Comparison of ENCODE assay signal across 17 cellular contexts in the genomic region with DNA sequence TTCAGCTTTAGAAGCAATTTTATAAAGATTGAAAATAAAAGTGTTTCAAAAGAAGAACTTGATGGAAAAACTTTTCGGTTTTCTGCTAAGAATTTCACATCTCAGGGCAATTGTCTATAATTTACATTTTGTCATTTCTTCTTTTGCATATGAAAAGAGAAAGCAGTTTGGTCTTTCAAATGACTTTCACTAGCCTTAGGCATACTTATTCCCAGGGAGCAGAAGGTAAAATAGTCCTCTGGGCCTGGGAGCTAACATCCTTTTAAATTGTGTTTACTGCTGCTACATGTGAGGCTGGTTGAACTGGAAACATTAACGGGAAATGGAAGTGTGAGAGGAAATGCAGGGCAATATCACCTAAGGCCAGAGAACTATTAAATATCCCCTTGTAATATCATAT. TPM values are rescaled to one million over a fixed set of nuclear protein-coding genes. Genes with fewer than 3 reads are reported as not detected.
DNase-seq lines count a peak whose midpoint lies in the region; ATAC-seq, FAIRE-seq and TF ChIP-seq lines count a peak whose summit lies in the region.
"Had no signal": no experiment of that assay in that cellular context is flagged by ENCODE, and none has a peak within 500 bp of the region (broad histone marks: within the 10 kb centered on the region; RNA-seq: fewer than 3 reads in every experiment).

No MANE protein-coding gene starts in this region.

- no peak for TF ChIP-seq RAD21 in H1 (IDR thresholded peaks at IDR 0.05 in 1 of 2, conservative IDR thresholded peaks at IDR 0.05 in 1 of 2; ENCODE audit: low read depth in 2 of 2, low read length in 2 of 2)

- peaks cover 61% of the 10 kb centered on the region for H3K4me1 Mint-ChIP-seq in GM23338

- H3K79me1 ChIP-seq in H1 (ENCODE audit: low read depth, low read length): no peaks in the 10 kb centered on the region

- peak overlapping the region; percentile 79; the same call in 1 of the 2 replicates for H2BK5ac ChIP-seq in H1 (ENCODE audit: low read depth, low read length)

- H3K4me3 ChIP-seq in GM23338 (peak overlapping the region; percentile 33), HUES48 (ENCODE audit: low read depth, low read length) (peak overlapping the region; percentile 17), H1 (ENCODE audit: extremely low read depth in 1 of 4, insufficient read depth in 2 of 4, low read depth in 3 of 4, low read length in 4 of 4) (peak overlapping the region in 1 of 4 experiments; percentile 29; a peak in 2 of 8 replicates)

- H3K4me1 ChIP-seq in GM23338 (ENCODE audit: insufficient read depth): peaks cover 41% of the 10 kb centered on the region
- peaks cover 44% of the 10 kb centered on the region for H3K4me1 ChIP-seq in HUES48 (ENCODE audit: control insufficient read depth, insufficient read depth, low read length)
- peaks cover 3 to 30% (median 17%) of the 10 kb centered on the region in 4 experiments; a peak in 6 of 7 replicates for H3K4me1 ChIP-seq in H1 (replicated peaks in 1 of 4; ENCODE audit: control insufficient read depth in 3 of 4, insufficient read depth in 4 of 4, low read length in 3 of 4)
- H3K4me1 ChIP-seq: Caco-2 had no signal

- H3K79me2 ChIP-seq in GM23338 (replicated peaks; ENCODE audit: insufficient read depth): no peaks in the 10 kb centered on the region
- H3K79me2 ChIP-seq in H1 (ENCODE audit: control insufficient read depth in 1 of 2, insufficient read depth in 2 of 2, low read length in 2 of 2): no peaks in the 10 kb centered on the region

- WGBS in H1 (ENCODE audit: extremely low coverage in 1 of 2, insufficient coverage in 1 of 2, insufficient read length in 1 of 2, insufficient replicate concordance in 2 of 2, low coverage in 1 of 2, low lambda C conversion rate in 2 of 2, missing lambda C conversion rate in 1 of 2), 2 experiments: 0% methylated on average over 2 of the region's 2 CpGs; no CpG with 5 or more reads in 1 of the 2 experiments

- H3K27me3 Mint-ChIP-seq in GM23338 (ENCODE audit: insufficient read depth, low read depth, poor library complexity): peaks cover 5% of the 10 kb centered on the region

- H3K9ac ChIP-seq in HUES48 (ENCODE audit: low read depth, low read length) (peak overlapping the region; percentile 25; the same call in 1 of the 2 replicates), H1 (replicated peaks in 1 of 4; ENCODE audit: extremely low read depth in 1 of 4, low read depth in 3 of 4, low read length in 3 of 4) (0 out of 7 replicates have a peak overlapping the region, but pooled peaks of 1 of the 4 experiments have one; percentile 57)

- H3K4me3 Mint-ChIP-seq in GM23338: peak overlapping the region; percentile 40
- H3K4me3 Mint-ChIP-seq: IgD-negative memory B cell; T-helper 1 cell treated with Interleukin-12 subunit alpha and Interleukin-12 subunit beta and Interleukin-4 antibody, amounts not matched to agents 30 μg/mL and 1 μg/mL, for 36 hours had no signal

- H4K8ac ChIP-seq in H1 (ENCODE audit: extremely low read depth, insufficient read depth, low read length): no peak overlapping the region

- no peak overlapping the region for H4K91ac ChIP-seq in H1 (replicated peaks; ENCODE audit: insufficient read length, low read length)

- H3K27ac ChIP-seq in GM23338 (ENCODE audit: low read depth): peak overlapping the region; percentile 97
- peak overlapping the region; percentile 95 for H3K27ac ChIP-seq in HUES48 (ENCODE audit: low read depth, low read length)
- peak overlapping the region; percentile 72; the same call in 1 of the 2 replicates for H3K27ac ChIP-seq in H1 (ENCODE audit: low read depth, low read length)

- peak; percentile 63 for DNase-seq in GM23338 (ENCODE audit: low spot score)
- DNase-seq in H1 (ENCODE audit: low read depth in 1 of 2, low spot score in 2 of 2): no peak
- DNase-seq in iPS-NIHi11 (ENCODE audit: low spot score): peak; percentile 21
- no peak for DNase-seq in head of caudate nucleus
- DNase-seq in GDM1 (lab: John Stamatoyannopoulos, UW): no peak
- DNase-seq: ACHN, Caco-2, DMS53, GOT3, NCI-H1105, NCI-H187, NCI-H446 treated with DMSO at 0.1 percent for 48 hours, SHP77 had no signal

- 0 out of 2 replicates have a peak, but pooled peaks cover 3% of the 10 kb centered on the region for H3K36me3 ChIP-seq in GM23338 (ENCODE audit: insufficient read depth)
- no peaks in the 10 kb centered on the region for H3K36me3 ChIP-seq in HUES48 (ENCODE audit: control insufficient read depth, insufficient read depth, low read length)
- H3K36me3 ChIP-seq in H1 (ENCODE audit: control insufficient read depth in 2 of 4, insufficient read depth in 4 of 4, low read length in 3 of 4): no peaks in the 10 kb centered on the region; a peak in 1 of 8 replicates

- no peak overlapping the region for H2BK120ac ChIP-seq in H1 (replicated peaks; ENCODE audit: low read depth, low read length)

- no peaks in the 10 kb centered on the region for H3K23me2 ChIP-seq in H1 (ENCODE audit: low read depth, low read length)

- H4K20me1 ChIP-seq in GM23338 (replicated peaks; ENCODE audit: insufficient read depth) (no peaks in the 10 kb centered on the region), H1 (replicated peaks in 1 of 2; ENCODE audit: control insufficient read depth in 1 of 2, insufficient read depth in 2 of 2, low read length in 2 of 2) (no peaks in the 10 kb centered on the region)

- H3K18ac ChIP-seq in H1 (ENCODE audit: extremely low read depth, low read length): no peak overlapping the region; the same call in 1 of the 2 replicates

- H2BK12ac ChIP-seq in H1 (ENCODE audit: low read depth, low read length): 0 out of 2 replicates have a peak overlapping the region, but pooled peaks have one; percentile 22

- peak overlapping the region; percentile 48 for H4K5ac ChIP-seq in H1 (ENCODE audit: insufficient read length, low read depth, low read length)

- TF ChIP-seq CTCF in GM23338 (conservative IDR thresholded peaks at IDR 0.05; ENCODE audit: low read depth in 2 of 2): no peak
- no peak for TF ChIP-seq CTCF in H1 (IDR thresholded peaks at IDR 0.05; ENCODE audit: control extremely low read depth in 1 of 3, insufficient read depth in 1 of 3, low read depth in 1 of 3, low read length in 3 of 3)

- no peak overlapping the region for H2AFZ ChIP-seq in GM23338
- H2AFZ ChIP-seq in H1 (ENCODE audit: low read length): no peak overlapping the region

- no peak overlapping the region for H2BK20ac ChIP-seq in H1 (ENCODE audit: low read length)

- peak overlapping the region; percentile 47 for H3K27ac Mint-ChIP-seq in GM23338
- H3K27ac Mint-ChIP-seq: IgD-negative memory B cell; T-helper 1 cell treated with Interleukin-12 subunit alpha and Interleukin-12 subunit beta and Interleukin-4 antibody, amounts not matched to agents 30 μg/mL and 1 μg/mL, for 36 hours had no signal

- TF ChIP-seq POLR2A in H1 (IDR thresholded peaks at IDR 0.05; ENCODE audit: control extremely low read depth in 1 of 2, low read depth in 2 of 2, low read length in 2 of 2): no peak

- FAIRE-seq in H1 (lab: Jason Lieb, UNC): peak; percentile 32

- H3K9me2 ChIP-seq in GM23338 (ENCODE audit: insufficient read depth): no peaks in the 10 kb centered on the region

- peak; percentile 74 for ATAC-seq in GM23338
- no peak for ATAC-seq in GM19467 (IDR thresholded peaks at IDR 0.05; ENCODE audit: unreplicated experiment)

- no peak overlapping the region for H3K4ac ChIP-seq in H1 (replicated peaks; ENCODE audit: insufficient read length, low read depth, low read length)

- peaks cover 29% of the 10 kb centered on the region for H3K9me3 Mint-ChIP-seq in GM23338
- H3K9me3 Mint-ChIP-seq: T-helper 1 cell treated with Interleukin-12 subunit alpha and Interleukin-12 subunit beta and Interleukin-4 antibody, amounts not matched to agents 30 μg/mL and 1 μg/mL, for 36 hours had no signal

- H2AK5ac ChIP-seq in H1 (ENCODE audit: low read depth, low read length): no peak overlapping the region

- H3K27me3 ChIP-seq in GM23338 (ENCODE audit: insufficient read depth): no peaks in the 10 kb centered on the region
- H3K27me3 ChIP-seq in HUES48 (ENCODE audit: control insufficient read depth, insufficient read depth, low read length): no peaks in the 10 kb centered on the region
- H3K27me3 ChIP-seq in H1 (replicated peaks in 1 of 4; ENCODE audit: control insufficient read depth in 3 of 4, extremely low read depth in 1 of 4, insufficient read depth in 3 of 4, low read length in 3 of 4): no peaks in the 10 kb centered on the region

- TF ChIP-seq EP300 in H1 (IDR thresholded peaks at IDR 0.05; ENCODE audit: borderline replicate concordance in 1 of 2, low read depth in 2 of 2, low read length in 2 of 2): no peak

- no peak overlapping the region for H2BK15ac ChIP-seq in H1 (ENCODE audit: low read length)

- H3K23ac ChIP-seq in H1 (ENCODE audit: insufficient read length): no peak overlapping the region

- H3K14ac ChIP-seq in H1 (ENCODE audit: insufficient read length): no peak overlapping the region

- no peak overlapping the region for H3K56ac ChIP-seq in H1 (replicated peaks; ENCODE audit: insufficient read length, low read depth, low read length)

- CTCF ChIA-PET in H1 (lab: Charles Lee; ENCODE audit: partially characterized antibody): interaction anchor here (0.6 to 0.7 kb wide), 2 partner anchors 457 to 819 kb away, joined by 3 read pairs; no protein-coding TSS in a partner anchor

- POLR2A ChIA-PET in H1 (lab: Charles Lee; ENCODE audit: partially characterized antibody): interaction anchor here (0.9 kb wide), 1 partner anchor 9 kb away, joined by 4 read pairs; no protein-coding TSS in a partner anchor

- intact Hi-C loops in head of caudate nucleus (cut with DNase I): no loop called here

- H3K9me3 ChIP-seq in HUES48 (ENCODE audit: control insufficient read depth, insufficient read depth, low read length): peaks cover 14% of the 10 kb centered on the region
- H3K9me3 ChIP-seq in H1 (ENCODE audit: insufficient read depth in 2 of 2, low read depth in 1 of 2, low read length in 1 of 2): peaks cover 8 to 13% of the 10 kb centered on the region in 2 experiments; a peak in 3 of 4 replicates

- H3K4me2 ChIP-seq in GM23338 (peak overlapping the region; percentile 60), H1 (ENCODE audit: insufficient read depth in 1 of 2, low read depth in 2 of 2, low read length in 2 of 2) (peak overlapping the region; percentile 60 to 73)

- H3F3A ChIP-seq in GM23338 (replicated peaks; ENCODE audit: low read depth): no peaks in the 10 kb centered on the region

- H3K36me3 Mint-ChIP-seq in GM23338 (ENCODE audit: low read depth): peaks cover 27% of the 10 kb centered on the region
- H3K36me3 Mint-ChIP-seq: IgD-negative memory B cell had no signal

RNA-seq across cellular contexts. Expression of a gene that starts 37.1 kb away (rescaled TPM):
- total RNA-seq in GM23338 (2014; rRNA removed; shearing (Covaris generic)): 0.19 and 0.42 TPM in 2 replicates
- polyA plus RNA-seq in GM23338 (2016; fragmentation: Nextera tagmentation; extraction: Ambion mirVana) (0.10 TPM in 1 of 2 replicates, not detected in the other), H1 (2011; rRNA removed) (0.11 and 0.17 TPM in 2 replicates)
- 0.19 and 0.27 TPM in 2 replicates for total RNA-seq in H1 (2021; fragmentation: NEBNext Ultra II Directional; extraction: Animal tissue kit (Norgen Biotek cat#: 25700))
- 0.16 TPM for polyA plus RNA-seq in H1 (2011; cell fraction: cytosol; rRNA removed)
- 0.19 TPM for polyA plus RNA-seq in H1 (2011; cell fraction: nucleus; rRNA removed)
- polyA plus RNA-seq in H1 (2012, experiment 1 of 2): 0.13 to 0.29 TPM (median 0.17 TPM) in 4 replicates
- not detected for polyA plus RNA-seq in H1 (2012, experiment 2 of 2)
- 0.12 TPM for polyA plus RNA-seq in H1 (2013, experiment 1 of 2)
- 0.15 TPM for polyA plus RNA-seq in H1 (2013, experiment 2 of 2)
- 0.98 and 1.4 TPM in 2 replicates for polyA minus RNA-seq in H1 (2011; rRNA and poly(A)+ RNA removed)
- 0.22 TPM for polyA minus RNA-seq in H1 (2011; cell fraction: cytosol; rRNA and poly(A)+ RNA removed)
- polyA minus RNA-seq in H1 (2011; cell fraction: nucleus; rRNA and poly(A)+ RNA removed): 1.2 TPM

Comparison
In these comparisons a context has a peak if more than half of its experiments do, and no peak if none do; other contexts are left out.
1. DNase-seq: peak in GM23338 (single experiment) and iPS-NIHi11 (single experiment); none in H1 (0 of 2), head of caudate nucleus (0 of 42) and GDM1 (single experiment).
2. Peak in every context shown above with its lines, with median percentiles within 50 percentile points of each other: H3K27ac ChIP-seq.